Comparison of ENCODE assay signal across 3 cellular contexts in the genomic region with DNA sequence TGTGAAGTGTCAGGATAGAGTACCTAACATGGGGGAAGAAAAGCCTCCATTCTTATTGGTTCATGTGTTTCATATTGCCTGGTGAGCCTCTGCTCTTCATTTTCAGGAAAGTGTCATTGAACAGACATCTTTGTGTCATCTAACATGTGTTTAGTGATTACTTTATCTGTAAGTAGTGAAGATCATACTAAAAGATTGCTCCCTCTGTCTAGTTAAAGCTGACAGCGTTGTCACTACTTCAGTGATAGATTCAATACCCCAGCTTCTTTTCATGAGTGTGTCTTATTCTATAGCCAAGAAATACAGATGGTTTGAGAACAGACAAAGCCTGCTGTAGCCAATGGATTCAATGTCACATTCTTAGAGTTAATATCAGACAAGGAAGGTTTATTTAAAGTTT.
"Had no signal": no experiment of that assay in that cellular context is flagged by ENCODE, and none has a peak within 500 bp of the region (broad histone marks: within the 10 kb centered on the region; RNA-seq: fewer than 3 reads in every experiment).

No MANE protein-coding gene starts in this region.

- H3K4me3 ChIP-seq: GM12878 had no signal

- DNase-seq: GDM1, GF-D8 had no signal
